ENCODE assay signal across 1 cellular context in the genomic region with DNA sequence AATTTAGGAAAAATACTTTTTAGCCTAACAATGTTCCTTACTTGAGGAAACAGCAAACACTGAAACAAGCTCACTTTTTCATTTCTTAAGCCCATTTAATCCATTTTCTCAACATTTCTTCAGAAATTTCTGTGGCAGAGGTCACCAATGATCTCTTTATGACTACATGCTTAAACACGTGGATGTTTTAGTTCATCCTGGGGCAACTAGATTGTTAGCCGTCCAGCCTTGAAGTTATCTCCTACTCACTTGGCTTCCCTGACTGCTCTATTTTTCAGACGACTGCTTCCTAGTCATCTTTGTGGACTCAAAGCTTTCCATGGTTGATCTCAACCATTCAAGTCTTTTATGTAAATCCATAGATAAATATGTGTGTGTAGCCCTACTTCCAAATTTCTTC.
TF ChIP-seq lines count a peak whose summit lies in the region.

No MANE protein-coding gene starts in this region.

TF ChIP-seq in GM12878, 131 proteins besides CTCF, POLR2A, EP300 and RAD21:
- 0 out of 2 replicates have a peak, but pooled peaks have one; percentile 22 for TF ChIP-seq ZBED1 (IDR thresholded peaks at IDR 0.05; ENCODE audit: borderline replicate concordance)
- no peak for TF ChIP-seq NFIC (IDR thresholded peaks at IDR 0.05; ENCODE audit: low read depth, low read length)
- TF ChIP-seq CREB1 (IDR thresholded peaks at IDR 0.05; ENCODE audit: low read depth) = 0 out of 2 replicates have a peak, but pooled peaks have one; percentile 7
- TF ChIP-seq, protein P1, sequence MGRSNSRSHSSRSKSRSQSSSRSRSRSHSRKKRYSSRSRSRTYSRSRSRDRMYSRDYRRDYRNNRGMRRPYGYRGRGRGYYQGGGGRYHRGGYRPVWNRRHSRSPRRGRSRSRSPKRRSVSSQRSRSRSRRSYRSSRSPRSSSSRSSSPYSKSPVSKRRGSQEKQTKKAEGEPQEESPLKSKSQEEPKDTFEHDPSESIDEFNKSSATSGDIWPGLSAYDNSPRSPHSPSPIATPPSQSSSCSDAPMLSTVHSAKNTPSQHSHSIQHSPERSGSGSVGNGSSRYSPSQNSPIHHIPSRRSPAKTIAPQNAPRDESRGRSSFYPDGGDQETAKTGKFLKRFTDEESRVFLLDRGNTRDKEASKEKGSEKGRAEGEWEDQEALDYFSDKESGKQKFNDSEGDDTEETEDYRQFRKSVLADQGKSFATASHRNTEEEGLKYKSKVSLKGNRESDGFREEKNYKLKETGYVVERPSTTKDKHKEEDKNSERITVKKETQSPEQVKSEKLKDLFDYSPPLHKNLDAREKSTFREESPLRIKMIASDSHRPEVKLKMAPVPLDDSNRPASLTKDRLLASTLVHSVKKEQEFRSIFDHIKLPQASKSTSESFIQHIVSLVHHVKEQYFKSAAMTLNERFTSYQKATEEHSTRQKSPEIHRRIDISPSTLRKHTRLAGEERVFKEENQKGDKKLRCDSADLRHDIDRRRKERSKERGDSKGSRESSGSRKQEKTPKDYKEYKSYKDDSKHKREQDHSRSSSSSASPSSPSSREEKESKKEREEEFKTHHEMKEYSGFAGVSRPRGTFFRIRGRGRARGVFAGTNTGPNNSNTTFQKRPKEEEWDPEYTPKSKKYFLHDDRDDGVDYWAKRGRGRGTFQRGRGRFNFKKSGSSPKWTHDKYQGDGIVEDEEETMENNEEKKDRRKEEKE (IDR thresholded peaks at IDR 0.05) = no peak
- TF ChIP-seq STAT1 (conservative IDR thresholded peaks at IDR 0.05) = no peak
- TF ChIP-seq, protein P2, sequence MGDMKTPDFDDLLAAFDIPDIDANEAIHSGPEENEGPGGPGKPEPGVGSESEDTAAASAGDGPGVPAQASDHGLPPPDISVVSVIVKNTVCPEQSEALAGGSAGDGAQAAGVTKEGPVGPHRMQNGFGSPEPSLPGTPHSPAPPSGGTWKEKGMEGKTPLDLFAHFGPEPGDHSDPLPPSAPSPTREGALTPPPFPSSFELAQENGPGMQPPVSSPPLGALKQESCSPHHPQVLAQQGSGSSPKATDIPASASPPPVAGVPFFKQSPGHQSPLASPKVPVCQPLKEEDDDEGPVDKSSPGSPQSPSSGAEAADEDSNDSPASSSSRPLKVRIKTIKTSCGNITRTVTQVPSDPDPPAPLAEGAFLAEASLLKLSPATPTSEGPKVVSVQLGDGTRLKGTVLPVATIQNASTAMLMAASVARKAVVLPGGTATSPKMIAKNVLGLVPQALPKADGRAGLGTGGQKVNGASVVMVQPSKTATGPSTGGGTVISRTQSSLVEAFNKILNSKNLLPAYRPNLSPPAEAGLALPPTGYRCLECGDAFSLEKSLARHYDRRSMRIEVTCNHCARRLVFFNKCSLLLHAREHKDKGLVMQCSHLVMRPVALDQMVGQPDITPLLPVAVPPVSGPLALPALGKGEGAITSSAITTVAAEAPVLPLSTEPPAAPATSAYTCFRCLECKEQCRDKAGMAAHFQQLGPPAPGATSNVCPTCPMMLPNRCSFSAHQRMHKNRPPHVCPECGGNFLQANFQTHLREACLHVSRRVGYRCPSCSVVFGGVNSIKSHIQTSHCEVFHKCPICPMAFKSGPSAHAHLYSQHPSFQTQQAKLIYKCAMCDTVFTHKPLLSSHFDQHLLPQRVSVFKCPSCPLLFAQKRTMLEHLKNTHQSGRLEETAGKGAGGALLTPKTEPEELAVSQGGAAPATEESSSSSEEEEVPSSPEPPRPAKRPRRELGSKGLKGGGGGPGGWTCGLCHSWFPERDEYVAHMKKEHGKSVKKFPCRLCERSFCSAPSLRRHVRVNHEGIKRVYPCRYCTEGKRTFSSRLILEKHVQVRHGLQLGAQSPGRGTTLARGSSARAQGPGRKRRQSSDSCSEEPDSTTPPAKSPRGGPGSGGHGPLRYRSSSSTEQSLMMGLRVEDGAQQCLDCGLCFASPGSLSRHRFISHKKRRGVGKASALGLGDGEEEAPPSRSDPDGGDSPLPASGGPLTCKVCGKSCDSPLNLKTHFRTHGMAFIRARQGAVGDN (IDR thresholded peaks at IDR 0.05) = no peak
- no peak for TF ChIP-seq MYC (IDR thresholded peaks at IDR 0.05; ENCODE audit: insufficient read depth, insufficient read length, insufficient replicate concordance, low read length, severe bottlenecking)
- TF ChIP-seq SPI1 (IDR thresholded peaks at IDR 0.05; ENCODE audit: borderline replicate concordance, insufficient read depth, low read depth, low read length) = no peak
- no peak for TF ChIP-seq JUND (IDR thresholded peaks at IDR 0.05; ENCODE audit: low read depth, low read length)
- TF ChIP-seq RELA (IDR thresholded peaks at IDR 0.05; ENCODE audit: borderline replicate concordance, partially characterized antibody) = no peak
- TF ChIP-seq SREBF2 (IDR thresholded peaks at IDR 0.05; ENCODE audit: low read length) = no peak
- no peak for TF ChIP-seq JUNB (IDR thresholded peaks at IDR 0.05)
